Comparison of ENCODE assay signal across 8 cellular contexts in genomic region chr22:31290494-31291402, GRCh38. TPM values are rescaled to one million over a fixed set of nuclear protein-coding genes. Genes with fewer than 3 reads are reported as not detected.
A peak's percentile ranks its signal among the peaks of the same experiment; 100 is the strongest.
DNase-seq lines count a peak whose midpoint lies in the region; ATAC-seq, FAIRE-seq and TF ChIP-seq lines count a peak whose summit lies in the region.

No MANE protein-coding gene starts in this region.

- H3K36me3 ChIP-seq in ACC112 (ENCODE audit: insufficient read depth, low read length) (no peaks in the 10 kb centered on the region), bronchial epithelial cell (ENCODE audit: control insufficient read depth, insufficient read depth, low read length) (peaks cover 12% of the 10 kb centered on the region)

- H3K27me3 Mint-ChIP-seq in WTC11 (ENCODE audit: low read depth): peaks cover 25% of the 10 kb centered on the region

- ATAC-seq in GM18868 (IDR thresholded peaks at IDR 0.05; ENCODE audit: unreplicated experiment) (peak; percentile 87), HG03097 (IDR thresholded peaks at IDR 0.05; ENCODE audit: low FRiP score, unreplicated experiment) (peak; percentile 92), WTC11 (peak; percentile 88)

- peak overlapping the region; percentile 47; the same call in 1 of the 2 replicates for H3K27ac ChIP-seq in ACC112 (ENCODE audit: low read depth, low read length)

- peak overlapping the region; percentile 71 for H3K27ac Mint-ChIP-seq in WTC11

- H3K79me2 ChIP-seq in ACC112 (ENCODE audit: control insufficient read depth, insufficient read depth, low read length, unreplicated experiment): no peaks in the 10 kb centered on the region

- DNase-seq in NCI-H2227 (lab: John Stamatoyannopoulos, UW; ENCODE audit: unreplicated experiment) (peak; percentile 89), WTC11 (ENCODE audit: low spot score) (peak; percentile 92), bronchial epithelial cell (ENCODE audit: low read depth) (peak; percentile 83), inferior parietal cortex (ENCODE audit: extremely low spot score) (peak; percentile 93)
- peak; percentile 89 to 91 for DNase-seq in stimulated activated CD4-positive, alpha-beta T cell treated with anti-CD3 and anti-CD28 coated beads, Interleukin-12 subunit alpha, Interleukin-12 subunit beta, amount 100 ng/mL, for 24 hours (ENCODE audit: low read depth in 2 of 2)

- FAIRE-seq in bronchial epithelial cell (lab: Jason Lieb, UNC): no peak

- H3K4me1 ChIP-seq in ACC112 (ENCODE audit: control insufficient read depth, insufficient read depth, low read length, unreplicated experiment): peaks cover 10% of the 10 kb centered on the region

- H3K4me3 ChIP-seq in ACC112 (ENCODE audit: low read depth, low read length) (peak overlapping the region; percentile 76), bronchial epithelial cell (ENCODE audit: low read depth, low read length) (peak overlapping the region; percentile 35)

- CTCF ChIA-PET in WTC11 (lab: Charles Lee): interaction anchor here (0.8 to 3.5 kb wide), 12 partner anchors 18 to 194 kb away, joined by 3 to 57 read pairs (median 4); partner anchors contain the start of genes LIMK2, PLA2G3 and SELENOM

- no peaks in the 10 kb centered on the region for H3K36me3 Mint-ChIP-seq in WTC11

- POLR2A ChIA-PET in WTC11 (lab: Charles Lee): interaction anchor here (1.0 to 1.2 kb wide), 4 partner anchors 18 to 186 kb away, joined by 3 to 6 read pairs (median 4); partner anchors contain the start of gene LIMK2

- H3K27me3 ChIP-seq in ACC112 (ENCODE audit: insufficient read depth, low read length) (no peaks in the 10 kb centered on the region), bronchial epithelial cell (ENCODE audit: control insufficient read depth, insufficient read depth, low read length) (no peaks in the 10 kb centered on the region)

- TF ChIP-seq CTCF in WTC11 (IDR thresholded peaks at IDR 0.05) (no peak), bronchial epithelial cell (IDR thresholded peaks at IDR 0.05; ENCODE audit: insufficient read depth, low read length, severe bottlenecking) (no peak)

- peak overlapping the region; percentile 74 for H3K4me3 Mint-ChIP-seq in WTC11

- H3K4me1 Mint-ChIP-seq in WTC11: peaks cover 26% of the 10 kb centered on the region

- no peaks in the 10 kb centered on the region for H3K9me3 Mint-ChIP-seq in WTC11

- no peak overlapping the region for H2AFZ ChIP-seq in ACC112 (ENCODE audit: low read length, unreplicated experiment)

TF ChIP-seq in WTC11, 78 proteins besides CTCF, POLR2A, EP300 and RAD21 (continues in another document):
- TF ChIP-seq NFE2L1 (CRISPR knock-in tag; IDR thresholded peaks at IDR 0.05): peak; percentile 81; the same call in 1 of the 2 replicates
- no peak for TF ChIP-seq ZMAT4 (CRISPR knock-in tag; IDR thresholded peaks at IDR 0.05)
- TF ChIP-seq ZNF396 (CRISPR knock-in tag; IDR thresholded peaks at IDR 0.05; ENCODE audit: borderline replicate concordance): no peak
- TF ChIP-seq ZNF317 (CRISPR knock-in tag; IDR thresholded peaks at IDR 0.05; ENCODE audit: borderline replicate concordance, low read depth): peak; percentile 68
- TF ChIP-seq AFF4 (CRISPR knock-in tag; IDR thresholded peaks at IDR 0.05; ENCODE audit: borderline replicate concordance): peak; percentile 89; the same call in 1 of the 2 replicates
- TF ChIP-seq CBFB (CRISPR knock-in tag; IDR thresholded peaks at IDR 0.05; ENCODE audit: low read depth): no peak
- no peak for TF ChIP-seq HMGA2 (CRISPR knock-in tag; IDR thresholded peaks at IDR 0.05)
- TF ChIP-seq SMAD4 (CRISPR knock-in tag; IDR thresholded peaks at IDR 0.05): peak; percentile 87
- no peak; the same call in 1 of the 2 replicates for TF ChIP-seq NR3C1 (CRISPR knock-in tag; conservative IDR thresholded peaks at IDR 0.05; ENCODE audit: low read depth)
- TF ChIP-seq PREB (CRISPR knock-in tag; IDR thresholded peaks at IDR 0.05; ENCODE audit: borderline replicate concordance): 0 out of 2 replicates have a peak, but pooled peaks have one; percentile 74
- TF ChIP-seq SMAD3 (CRISPR knock-in tag; IDR thresholded peaks at IDR 0.05; ENCODE audit: borderline replicate concordance): peak; percentile 83; the same call in 1 of the 2 replicates
- TF ChIP-seq E2F4 (CRISPR knock-in tag; IDR thresholded peaks at IDR 0.05; ENCODE audit: borderline replicate concordance, low read depth): 0 out of 2 replicates have a peak, but pooled peaks have one; percentile 25
- peak; percentile 95 for TF ChIP-seq MYBL2 (CRISPR knock-in tag; IDR thresholded peaks at IDR 0.05)
- peak; percentile 80 for TF ChIP-seq GABPB1 (CRISPR knock-in tag; IDR thresholded peaks at IDR 0.05)
- TF ChIP-seq JUN (CRISPR knock-in tag; IDR thresholded peaks at IDR 0.05): peak; percentile 94
- no peak for TF ChIP-seq GRHL2 (CRISPR knock-in tag; IDR thresholded peaks at IDR 0.05; ENCODE audit: insufficient replicate concordance, severe bottlenecking)
- 0 out of 2 replicates have a peak, but pooled peaks have one; percentile 50 for TF ChIP-seq ZNF263 (CRISPR knock-in tag; IDR thresholded peaks at IDR 0.05; ENCODE audit: low read depth)
- TF ChIP-seq ERG (CRISPR knock-in tag; IDR thresholded peaks at IDR 0.05): no peak

RNA-seq across cellular contexts. Expression of gene PIK3IP1, which starts 1.5 kb away (rescaled TPM):
- total RNA-seq in WTC11 (2021) (1.6 to 2.1 TPM (median 2.0 TPM) in 3 replicates), bronchial epithelial cell (6.3 and 13.3 TPM in 2 replicates)

RNA-seq across cellular contexts. Expression of gene PATZ1, which starts 55.4 kb away (rescaled TPM):
- total RNA-seq in WTC11 (2021): 60.5 to 72.7 TPM (median 72.6 TPM) in 3 replicates
- total RNA-seq in bronchial epithelial cell: 3.2 and 5.3 TPM in 2 replicates

Comparison
In these comparisons a context has a peak if more than half of its experiments do, and no peak if none do; other contexts are left out.
1. Peak in every context shown above with its lines: DNase-seq, ATAC-seq, H3K4me3 ChIP-seq and H3K27ac ChIP-seq.